Comparison of ENCODE assay signal across 29 cellular contexts in genomic region chrX:3136161-3136961, GRCh38.
DNase-seq lines count a peak whose midpoint lies in the region; ATAC-seq and TF ChIP-seq lines count a peak whose summit lies in the region.
"Had no signal": no experiment of that assay in that cellular context is flagged by ENCODE, and none has a peak within 500 bp of the region (broad histone marks: within the 10 kb centered on the region; RNA-seq: fewer than 3 reads in every experiment).

No MANE protein-coding gene starts in this region.

- no peak overlapping the region for H3K27ac Mint-ChIP-seq in neural progenitor cell
- H3K27ac Mint-ChIP-seq: activated CD4-positive, alpha-beta memory T cell treated with anti-CD3 and anti-CD28 coated beads for 36 hours; brain; HFFc6 had no signal

- intact Hi-C loops in body of pancreas (cut with DNase I) = no loop called here

- 45 to 59% methylated on average over 7 to 10 of the region's 10 CpGs for WGBS in body of pancreas, 2 donors

- H3K4me2 ChIP-seq in neural progenitor cell = peak overlapping the region; percentile 45
- H3K4me2 ChIP-seq: BLaER1 treated with 17β-estradiol and CSF1 and Interleukin-3, amounts not matched to agents 10 nM and 100 nM had no signal

- H3K4me3 Mint-ChIP-seq in neural progenitor cell = no peak overlapping the region
- H3K4me3 Mint-ChIP-seq: activated CD4-positive, alpha-beta memory T cell treated with anti-CD3 and anti-CD28 coated beads for 36 hours; brain; HFFc6; nephron progenitor cell had no signal

- TF ChIP-seq CTCF in RWPE2 (IDR thresholded peaks at IDR 0.05; ENCODE audit: poor library complexity, severe bottlenecking) (no peak), neural progenitor cell (IDR thresholded peaks at IDR 0.05) (no peak), body of pancreas (IDR thresholded peaks at IDR 0.05) (no peak)

- H3F3A ChIP-seq in neural progenitor cell (ENCODE audit: low read depth) = no peaks in the 10 kb centered on the region

- H3K4me1 Mint-ChIP-seq in neural progenitor cell = peaks cover 19% of the 10 kb centered on the region
- H3K4me1 Mint-ChIP-seq: brain had no signal

- ATAC-seq in RWPE2 (ENCODE audit: low read depth) = peak; percentile 48; the same call in 1 of the 3 replicates
- no peak for ATAC-seq in GM18502 (IDR thresholded peaks at IDR 0.05; ENCODE audit: poor library complexity, unreplicated experiment)
- no peak for ATAC-seq in body of pancreas
- no peak for ATAC-seq in HG03565 (IDR thresholded peaks at IDR 0.05; ENCODE audit: unreplicated experiment)
- ATAC-seq: left cardiac atrium, Panc1, upper lobe of right lung had no signal

- H3K4me3 ChIP-seq in HUES6 (ENCODE audit: low read depth, low read length) = peak overlapping the region; percentile 29
- no peak overlapping the region for H3K4me3 ChIP-seq in RWPE2 (ENCODE audit: severe bottlenecking)
- H3K4me3 ChIP-seq in neural progenitor cell = no peak overlapping the region
- H3K4me3 ChIP-seq in body of pancreas = no peak overlapping the region
- H3K4me3 ChIP-seq: BLaER1 treated with 17β-estradiol and CSF1 and Interleukin-3, amounts not matched to agents 10 nM and 100 nM; dorsolateral prefrontal cortex; ovary; suprapubic skin; upper lobe of right lung had no signal

- no peaks in the 10 kb centered on the region for H3K79me2 ChIP-seq in neural progenitor cell (ENCODE audit: low read depth)

- H3K27me3 ChIP-seq in HUES6 (ENCODE audit: control insufficient read depth, insufficient read depth, low read length) (no peaks in the 10 kb centered on the region; the same call in 1 of the 2 replicates), RWPE2 (ENCODE audit: insufficient read depth, poor library complexity, severe bottlenecking) (no peaks in the 10 kb centered on the region), neural progenitor cell (no peaks in the 10 kb centered on the region), body of pancreas (no peaks in the 10 kb centered on the region)
- H3K27me3 ChIP-seq: BLaER1 treated with 17β-estradiol and CSF1 and Interleukin-3, amounts not matched to agents 10 nM and 100 nM; ovary; suprapubic skin; upper lobe of right lung had no signal

- H3K9me3 Mint-ChIP-seq in neural progenitor cell = peaks cover 8% of the 10 kb centered on the region
- H3K9me3 Mint-ChIP-seq: HFFc6 had no signal

- peaks cover 21% of the 10 kb centered on the region for H3K4me1 ChIP-seq in HUES6 (ENCODE audit: control insufficient read depth, insufficient read depth, low read length)
- H3K4me1 ChIP-seq in RWPE2 (ENCODE audit: insufficient read depth, poor library complexity, severe bottlenecking) = no peaks in the 10 kb centered on the region
- H3K4me1 ChIP-seq in neural progenitor cell = peaks cover 5% of the 10 kb centered on the region
- H3K4me1 ChIP-seq in body of pancreas = peaks cover 11% of the 10 kb centered on the region
- H3K4me1 ChIP-seq: suprapubic skin, upper lobe of right lung had no signal

- H3K27me3 Mint-ChIP-seq in neural progenitor cell (ENCODE audit: insufficient read depth, low read depth) = peaks cover 8% of the 10 kb centered on the region

- H3K36me3 ChIP-seq in HUES6 (ENCODE audit: control insufficient read depth, insufficient read depth, low read length) (no peaks in the 10 kb centered on the region), RWPE2 (ENCODE audit: low read depth) (no peaks in the 10 kb centered on the region), neural progenitor cell (no peaks in the 10 kb centered on the region), body of pancreas (replicated peaks in 1 of 2; ENCODE audit: insufficient read depth in 1 of 2, low read depth in 2 of 2) (no peaks in the 10 kb centered on the region)
- H3K36me3 ChIP-seq: BLaER1 treated with 17β-estradiol and CSF1 and Interleukin-3, amounts not matched to agents 10 nM and 100 nM; ovary; suprapubic skin; upper lobe of right lung had no signal

- H3K9me3 ChIP-seq in HUES6 (ENCODE audit: control insufficient read depth, insufficient read depth, low read depth, low read length) (no peaks in the 10 kb centered on the region), RWPE2 (ENCODE audit: severe bottlenecking) (no peaks in the 10 kb centered on the region), neural progenitor cell (ENCODE audit: low read depth) (no peaks in the 10 kb centered on the region), body of pancreas (no peaks in the 10 kb centered on the region)
- H3K9me3 ChIP-seq: ovary, suprapubic skin, upper lobe of right lung had no signal

- no peak overlapping the region for H3K9ac ChIP-seq in HUES6 (ENCODE audit: low read length)
- H3K9ac ChIP-seq in neural progenitor cell = no peak overlapping the region
- H3K9ac ChIP-seq: BLaER1 treated with 17β-estradiol and CSF1 and Interleukin-3, amounts not matched to agents 10 nM and 100 nM had no signal

- DNase-seq in RWPE2 (ENCODE audit: low spot score) (no peak), iPS DF 19.7 (ENCODE audit: low read depth, low spot score) (peak; percentile 35), neural progenitor cell (ENCODE audit: low spot score) (peak; percentile 55), body of pancreas (no peak)
- DNase-seq: activated CD4-positive, alpha-beta memory T cell treated with anti-CD3 and anti-CD28 coated beads for 36 hours; activated CD4-positive, alpha-beta T cell treated with anti-CD3 and anti-CD28 coated beads for 1 hour; activated naive CD4-positive, alpha-beta T cell treated with Interleukin-2 at 50 U/mL for 16 hours; cerebellar nuclear complex; DMS53; dorsolateral prefrontal cortex; GF-D8; HFFc6; KBM-7; left cardiac atrium; NCI-H1092 treated with DMSO at 0.1 percent for 48 hours; NCI-H1694 treated with DMSO at 0.1 percent for 48 hours; NCI-H774; nephron progenitor cell; ovary; SHP77; stimulated activated naive CD4-positive, alpha-beta T cell; upper lobe of right lung had no signal

- H4K20me1 ChIP-seq in neural progenitor cell (ENCODE audit: low read depth) = no peaks in the 10 kb centered on the region
- H4K20me1 ChIP-seq: BLaER1 treated with 17β-estradiol and CSF1 and Interleukin-3, amounts not matched to agents 10 nM and 100 nM had no signal

- H2AFZ ChIP-seq in neural progenitor cell (replicated peaks) = no peak overlapping the region

- H3K27ac ChIP-seq in HUES6 (ENCODE audit: low read depth, low read length) = no peak overlapping the region
- H3K27ac ChIP-seq in RWPE2 (ENCODE audit: poor library complexity, severe bottlenecking) = no peak overlapping the region
- no peak overlapping the region for H3K27ac ChIP-seq in neural progenitor cell
- no peak overlapping the region for H3K27ac ChIP-seq in body of pancreas
- H3K27ac ChIP-seq: BLaER1 treated with 17β-estradiol and CSF1 and Interleukin-3, amounts not matched to agents 10 nM and 100 nM; dorsolateral prefrontal cortex; ovary; suprapubic skin; upper lobe of right lung had no signal

- no peak for TF ChIP-seq POLR2A in body of pancreas (IDR thresholded peaks at IDR 0.05)

- H3K36me3 Mint-ChIP-seq in neural progenitor cell = no peaks in the 10 kb centered on the region
- H3K36me3 Mint-ChIP-seq: activated CD4-positive, alpha-beta memory T cell treated with anti-CD3 and anti-CD28 coated beads for 36 hours; brain had no signal

Comparison
In these comparisons a context has a peak if more than half of its experiments do, and no peak if none do; other contexts are left out.
1. DNase-seq: peak in iPS DF 19.7 (single experiment) and neural progenitor cell (single experiment); none in RWPE2 (single experiment) and body of pancreas (0 of 4).